Comparison of ENCODE assay signal across 15 cellular contexts in genomic region chr9:124698265-124698664, GRCh38.
DNase-seq lines count a peak whose midpoint lies in the region; TF ChIP-seq lines count a peak whose summit lies in the region.
"Had no signal": no experiment of that assay in that cellular context is flagged by ENCODE, and none has a peak within 500 bp of the region (broad histone marks: within the 10 kb centered on the region; RNA-seq: fewer than 3 reads in every experiment).

No MANE protein-coding gene starts in this region.

- peaks cover 9% of the 10 kb centered on the region for H3K36me3 Mint-ChIP-seq in endodermal cell (ENCODE audit: low read depth)
- H3K36me3 Mint-ChIP-seq: IgD-negative memory B cell had no signal

- intact Hi-C loops in PC-9 (cut with micrococcal nuclease; ENCODE audit: unreplicated experiment) = no loop called here

- H3K4me1 ChIP-seq in PC-9 (replicated peaks; ENCODE audit: insufficient read depth) (peaks cover 54% of the 10 kb centered on the region), endodermal cell (ENCODE audit: control insufficient read depth, insufficient read depth, low read length) (peaks cover 2% of the 10 kb centered on the region), muscle layer of colon (ENCODE audit: insufficient read depth, low read length) (peaks cover 16% of the 10 kb centered on the region)
- H3K4me1 ChIP-seq: body of pancreas, parathyroid adenoma had no signal

- H3K27ac Mint-ChIP-seq in endodermal cell = no peak overlapping the region
- H3K27ac Mint-ChIP-seq: IgD-negative memory B cell, T-helper 17 cell had no signal

- no peaks in the 10 kb centered on the region for H3K27me3 Mint-ChIP-seq in endodermal cell (ENCODE audit: insufficient read depth)
- H3K27me3 Mint-ChIP-seq: IgD-negative memory B cell had no signal

- H3K4me3 ChIP-seq in PC-9 (no peak overlapping the region), endodermal cell (ENCODE audit: low read length) (no peak overlapping the region), muscle layer of colon (ENCODE audit: low read depth in 1 of 2, low read length in 2 of 2) (no peak overlapping the region), WERI-Rb-1 (ENCODE audit: low read depth, low read length) (no peak overlapping the region)
- H3K4me3 ChIP-seq: body of pancreas had no signal

- H3K27me3 ChIP-seq in PC-9 (ENCODE audit: insufficient read depth, low read depth) = no peaks in the 10 kb centered on the region
- no peaks in the 10 kb centered on the region for H3K27me3 ChIP-seq in endodermal cell (ENCODE audit: control insufficient read depth, insufficient read depth, low read length, poor library complexity, severe bottlenecking)
- no peaks in the 10 kb centered on the region for H3K27me3 ChIP-seq in muscle layer of colon (ENCODE audit: control insufficient read depth in 1 of 2, insufficient read depth in 2 of 2, low read length in 2 of 2)
- no peaks in the 10 kb centered on the region for H3K27me3 ChIP-seq in WERI-Rb-1 (ENCODE audit: insufficient read depth, low read depth, severe bottlenecking)
- H3K27me3 ChIP-seq: body of pancreas had no signal

- H3K9ac ChIP-seq in endodermal cell (ENCODE audit: extremely low read depth, low read length, poor library complexity, severe bottlenecking) (no peak overlapping the region), muscle layer of colon (ENCODE audit: low read length) (no peak overlapping the region)
- H3K9ac ChIP-seq: parathyroid adenoma had no signal

- 61 to 63% methylated on average over 4 to 6 of the region's 6 CpGs for WGBS in endodermal cell (ENCODE audit: insufficient coverage in 1 of 2, insufficient read length in 1 of 2), 2 experiments

- peaks cover 45% of the 10 kb centered on the region; the same call in 1 of the 2 replicates for H3K79me2 ChIP-seq in PC-9 (ENCODE audit: low read depth)
- H3K79me2 ChIP-seq: parathyroid adenoma had no signal

- TF ChIP-seq CTCF in PC-9 (conservative IDR thresholded peaks at IDR 0.05) (no peak), endodermal cell (conservative IDR thresholded peaks at IDR 0.05) (no peak), WERI-Rb-1 (IDR thresholded peaks at IDR 0.05; ENCODE audit: low read depth, low read length) (no peak)

- in situ Hi-C loops in ACHN (cut with HindIII; ENCODE audit: low pct_ligation_motif_present, low pct_unique_long_range_greater_than_20kb, low sequenced_read_pairs) = no loop called here

- BruUV-seq in PC-9 (replicated peaks; lab: Mats Ljungman, UMichigan) = no TSS peak

- H3K9me3 ChIP-seq in PC-9 (ENCODE audit: insufficient read depth, low read depth) (no peaks in the 10 kb centered on the region), endodermal cell (ENCODE audit: control insufficient read depth, low read length) (peaks cover 4% of the 10 kb centered on the region), muscle layer of colon (ENCODE audit: low read length) (no peaks in the 10 kb centered on the region), WERI-Rb-1 (ENCODE audit: severe bottlenecking) (no peaks in the 10 kb centered on the region)
- H3K9me3 ChIP-seq: body of pancreas had no signal

- H3K9me2 ChIP-seq in PC-9 (ENCODE audit: insufficient read depth) = no peaks in the 10 kb centered on the region

- H3K27ac ChIP-seq in PC-9 (peak overlapping the region; percentile 81), endodermal cell (ENCODE audit: low read depth, low read length) (peak overlapping the region; percentile 21), muscle layer of colon (ENCODE audit: low read depth, low read length) (peak overlapping the region; percentile 39), WERI-Rb-1 (no peak overlapping the region)
- H3K27ac ChIP-seq: body of pancreas, parathyroid adenoma had no signal

- H2AFZ ChIP-seq in PC-9 = no peak overlapping the region
- H2AFZ ChIP-seq: parathyroid adenoma had no signal

- no peak overlapping the region for H3K4me3 Mint-ChIP-seq in endodermal cell
- H3K4me3 Mint-ChIP-seq: IgD-negative memory B cell, T-helper 17 cell had no signal

- DNase-seq in ACHN (peak; percentile 42), PC-9 (no peak), endodermal cell (no peak), WERI-Rb-1 (no peak), NCI-H1436 treated with DMSO at 0.1 percent for 48 hours (lab: John Stamatoyannopoulos, UW) (no peak)
- DNase-seq in stimulated activated CD4-positive, alpha-beta T cell treated with anti-CD3 and anti-CD28 coated beads, Interleukin-2, amount 100 ng/mL, for 24 hours = no peak
- no peak for DNase-seq in activated CD4-positive, alpha-beta T cell treated with anti-CD3 and anti-CD28 coated beads, Interleukin-2, amount 50 U/mL, for 48 hours
- DNase-seq: activated CD4-positive, alpha-beta T cell treated with anti-CD3 and anti-CD28 coated beads for 4 hours; body of pancreas; NCI-H1417 treated with DMSO at 0.1 percent for 48 hours; stimulated activated CD4-positive, alpha-beta T cell treated with anti-CD3 and anti-CD28 coated beads, Interleukin-15, amount 100 ng/mL, for 24 hours; T-helper 17 cell had no signal

- peaks cover 24% of the 10 kb centered on the region for H3K4me1 Mint-ChIP-seq in endodermal cell

- H3K36me3 ChIP-seq in PC-9 (ENCODE audit: low read depth) (0 out of 2 replicates have a peak, but pooled peaks cover 8% of the 10 kb centered on the region), endodermal cell (ENCODE audit: control insufficient read depth, insufficient read depth, low read length) (peaks cover 8% of the 10 kb centered on the region), muscle layer of colon (ENCODE audit: insufficient read depth, low read length) (no peaks in the 10 kb centered on the region), WERI-Rb-1 (no peaks in the 10 kb centered on the region; the same call in none of the 2 replicates)

- H4K20me1 ChIP-seq in PC-9 (ENCODE audit: insufficient read depth) = no peaks in the 10 kb centered on the region

- CTCF ChIA-PET in PC-9 (lab: Charles Lee) = no interaction called here

- peaks cover 51% of the 10 kb centered on the region for H3F3A ChIP-seq in PC-9 (ENCODE audit: insufficient read depth, low read depth)

- no peak overlapping the region for H3K4me2 ChIP-seq in PC-9

- POLR2A ChIA-PET in PC-9 (lab: Charles Lee; ENCODE audit: unreplicated experiment) = no interaction called here

- H3K9me3 Mint-ChIP-seq in endodermal cell = peaks cover 4% of the 10 kb centered on the region
- H3K9me3 Mint-ChIP-seq: IgD-negative memory B cell had no signal
